In the genomic region with DNA sequence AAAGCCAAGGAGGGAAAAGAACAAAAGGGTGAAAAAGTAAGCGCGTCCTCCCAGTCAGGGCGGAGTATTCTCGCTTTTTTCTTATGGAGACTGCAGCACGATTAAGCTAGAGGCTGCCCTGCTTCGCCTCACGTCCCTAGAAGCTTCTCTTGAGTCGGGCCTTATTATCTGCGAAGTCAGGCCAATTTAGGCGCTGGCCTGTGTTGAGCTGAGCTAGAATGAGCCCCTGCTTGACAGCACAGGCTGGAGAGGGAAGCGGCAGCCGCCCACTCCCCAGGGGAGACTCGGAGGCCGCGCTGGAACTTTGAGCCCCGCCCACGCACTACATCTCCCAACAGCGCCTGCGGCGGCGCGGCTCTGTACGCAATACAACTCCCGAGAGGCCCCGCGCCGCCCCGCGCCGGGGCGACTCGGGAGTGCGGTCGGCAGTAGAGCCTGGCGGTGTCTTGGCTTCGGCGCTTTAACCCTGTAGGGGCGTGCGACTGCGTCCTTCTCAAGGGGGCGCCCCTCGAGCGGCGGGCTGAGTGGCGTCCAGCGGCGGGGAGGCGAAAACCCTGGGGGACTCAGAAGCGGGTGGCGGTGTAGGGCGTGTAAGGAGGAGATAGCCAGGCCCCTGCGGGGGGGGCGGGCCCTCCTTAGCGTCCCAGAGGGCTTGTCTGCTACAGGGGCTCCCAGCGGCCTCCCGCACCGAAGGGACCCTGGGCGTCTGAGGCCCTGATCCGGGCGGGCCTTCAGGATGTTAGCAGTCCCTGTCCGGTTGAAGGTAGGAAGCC, we compare ENCODE assay signal across 8 cellular contexts. TPM values are rescaled to one million over a fixed set of nuclear protein-coding genes. Genes with fewer than 3 reads are reported as not detected.
DNase-seq lines count a peak whose midpoint lies in the region; ATAC-seq and TF ChIP-seq lines count a peak whose summit lies in the region.

No MANE protein-coding gene starts in this region.

- CTCF ChIA-PET in AG04450 (lab: Charles Lee) = interaction anchor here (1.1 to 3.4 kb wide), 5 partner anchors 11 to 171 kb away, joined by 3 to 24 read pairs (median 6); partner anchors contain the start of gene HNRNPR

- H3K27me3 ChIP-seq in AG04450 (ENCODE audit: control insufficient read depth, insufficient read depth, low read length) = no peaks in the 10 kb centered on the region
- no peaks in the 10 kb centered on the region for H3K27me3 ChIP-seq in WERI-Rb-1 (ENCODE audit: insufficient read depth, low read depth, severe bottlenecking)
- H3K27me3 ChIP-seq in breast epithelium = no peaks in the 10 kb centered on the region

- H3K4me1 ChIP-seq in breast epithelium = peaks cover 10 to 29% of the 10 kb centered on the region in 2 donors

- H3K27ac ChIP-seq in AG04450 (ENCODE audit: low read depth, low read length) = peak overlapping the region; percentile 96
- H3K27ac ChIP-seq in WERI-Rb-1 = peak overlapping the region; percentile 96
- H3K27ac ChIP-seq in breast epithelium = peak overlapping the region; percentile 89 to 96

- ATAC-seq in GM18867 (IDR thresholded peaks at IDR 0.05; ENCODE audit: unreplicated experiment) (peak; percentile 69), HG03097 (IDR thresholded peaks at IDR 0.05; ENCODE audit: low FRiP score, unreplicated experiment) (peak; percentile 64)

- H3K4me3 ChIP-seq in AG04450 (ENCODE audit: low read depth, low read length) (peak overlapping the region; percentile 99), WERI-Rb-1 (ENCODE audit: low read depth, low read length) (peak overlapping the region; percentile 100), breast epithelium (peak overlapping the region; percentile 79 to 90 (median 79))

- H3K36me3 Mint-ChIP-seq in immature natural killer cell = peaks cover 0 to 12% (median 9%) of the 10 kb centered on the region in 3 donors

- intact Hi-C loops in breast epithelium (cut with DNase I; ENCODE audit: low total_unique reads) = no loop called here

- H3K27me3 Mint-ChIP-seq in immature natural killer cell (ENCODE audit: low read depth in 3 of 3) = peaks cover 0 to 8% (median 6%) of the 10 kb centered on the region in 3 donors

- peaks cover 23% of the 10 kb centered on the region for H3K9me3 ChIP-seq in AG04450 (ENCODE audit: control insufficient read depth, insufficient read depth, low read length)
- H3K9me3 ChIP-seq in WERI-Rb-1 (ENCODE audit: severe bottlenecking) = peaks cover 12% of the 10 kb centered on the region
- peaks cover 9 to 11% of the 10 kb centered on the region in 2 donors for H3K9me3 ChIP-seq in breast epithelium

- H3K4me1 Mint-ChIP-seq in immature natural killer cell = peaks cover 33 to 39% of the 10 kb centered on the region in 2 donors

- peak overlapping the region; percentile 98 to 100 (median 99) for H3K4me3 Mint-ChIP-seq in immature natural killer cell

- POLR2A ChIA-PET in AG04450 (lab: Yijun Ruan, JAX) = interaction anchor here (0.6 to 2.8 kb wide), 14 partner anchors 9 to 165 kb away, joined by 3 to 41 read pairs (median 4); partner anchors contain the start of genes ASAP3 and HNRNPR

- H3K27ac Mint-ChIP-seq in immature natural killer cell = peak overlapping the region; percentile 92 to 99 (median 97)

- peak; percentile 92 for TF ChIP-seq POLR2A in breast epithelium (IDR thresholded peaks at IDR 0.05)

- H3K9me3 Mint-ChIP-seq in immature natural killer cell = peaks cover 0 to 6% (median 3%) of the 10 kb centered on the region in 6 donors

- H3K36me3 ChIP-seq in WERI-Rb-1 = peaks cover 27% of the 10 kb centered on the region
- no peaks in the 10 kb centered on the region for H3K36me3 ChIP-seq in breast epithelium

- TF ChIP-seq CTCF in AG04450 (IDR thresholded peaks at IDR 0.05; ENCODE audit: low read depth, low read length) (peak; percentile 29; the same call in 1 of the 2 replicates), WERI-Rb-1 (IDR thresholded peaks at IDR 0.05; ENCODE audit: low read depth, low read length) (peak; percentile 35), breast epithelium (IDR thresholded peaks at IDR 0.05) (no peak)

- DNase-seq in AG04450 (ENCODE audit: low read depth, low spot score) = peak; percentile 64
- DNase-seq in NCI-H2171 treated with DMSO at 0.1 percent for 48 hours (lab: John Stamatoyannopoulos, UW) = peak; percentile 96
- DNase-seq in WERI-Rb-1 = peak; percentile 93
- DNase-seq in breast epithelium (ENCODE audit: low spot score in 2 of 2) = peak; percentile 89 to 90
- peak; percentile 83 to 85 (median 83) for DNase-seq in immature natural killer cell
- peak; percentile 80 for DNase-seq in smooth muscle cell of the brain vasculature (ENCODE audit: low read depth, low spot score)

RNA-seq across cellular contexts. Expression of gene ZNF436, which starts 0.9 kb away (rescaled TPM):
- polyA plus RNA-seq in AG04450 (2011; rRNA removed) = 14.2 and 17.2 TPM in 2 replicates
- 14.6 and 22.5 TPM in 2 replicates for polyA minus RNA-seq in AG04450 (2011; rRNA and poly(A)+ RNA removed)
- total RNA-seq in breast epithelium = 10 to 100 TPM; 19.5 to 36.6 (median 23.9) TPM
- 1 to 10 TPM in 1 of 3 donors, under 1 TPM in 1, not detected in 1; 0.60 to 5.4 TPM for polyA plus RNA-seq in immature natural killer cell

RNA-seq across cellular contexts. Expression of gene HNRNPR, which starts 24.7 kb away (rescaled TPM):
- polyA plus RNA-seq in AG04450 (2011; rRNA removed) (134 and 171 TPM in 2 replicates), immature natural killer cell (100 to 1,000 TPM; 133 to 212 (median 158) TPM)
- 128 and 134 TPM in 2 replicates for polyA minus RNA-seq in AG04450 (2011; rRNA and poly(A)+ RNA removed)
- 100 to 1,000 TPM in 2 of 3 donors, 10 to 100 TPM in 1; 56.6 to 114 (median 109) TPM for total RNA-seq in breast epithelium

RNA-seq across cellular contexts. Expression of gene TCEA3, which starts 55.8 kb away (rescaled TPM):
- polyA plus RNA-seq in AG04450 (2011; rRNA removed) (14.7 and 15.6 TPM in 2 replicates), immature natural killer cell (1 to 10 TPM in 2 of 3 donors, under 1 TPM in 1; 0.71 to 2.4 (median 1.1) TPM)
- polyA minus RNA-seq in AG04450 (2011; rRNA and poly(A)+ RNA removed) = 10.9 and 11.2 TPM in 2 replicates
- total RNA-seq in breast epithelium = 10 to 100 TPM in 2 of 3 donors, 1 to 10 TPM in 1; 8.5 to 38.0 (median 31.2) TPM

Comparison
In these comparisons a context has a peak if more than half of its experiments do, and no peak if none do; other contexts are left out.
1. Peak in every context shown above with its lines: DNase-seq, ATAC-seq, H3K4me3 ChIP-seq and H3K27ac ChIP-seq.
2. CTCF ChIP-seq: peak in AG04450 (single experiment) and WERI-Rb-1 (single experiment); none in breast epithelium (0 of 3).